ENCODE assay signal across 1 cellular context in the genomic region with DNA sequence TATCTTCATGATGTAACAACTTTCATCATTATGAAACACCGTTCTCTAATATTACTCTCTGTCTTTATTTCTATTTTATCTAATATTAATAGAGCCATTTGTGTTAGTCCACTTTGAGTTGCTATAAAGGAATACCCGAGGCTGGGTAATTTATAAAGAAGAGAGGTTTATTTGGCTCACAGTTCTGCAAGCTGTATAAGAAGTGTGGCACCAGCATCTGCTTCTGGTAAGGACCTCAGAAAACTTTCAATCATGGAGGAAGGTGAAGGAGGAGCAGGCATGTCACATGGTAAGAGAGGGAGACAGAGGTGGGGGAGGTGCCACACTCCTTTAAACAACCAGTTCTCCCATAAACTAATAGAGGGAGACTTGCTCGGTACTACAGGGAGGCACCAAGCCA.
A peak's percentile ranks its signal among the peaks of the same experiment; 100 is the strongest.
TF ChIP-seq lines count a peak whose summit lies in the region.

No MANE protein-coding gene starts in this region.

TF ChIP-seq in HEK293, 187 proteins besides CTCF, POLR2A, EP300 and RAD21 (continued from another document):
- 0 out of 2 replicates have a peak, but pooled peaks have one; percentile 16 for TF ChIP-seq ZNF398 (tag by site-specific recombination; IDR thresholded peaks at IDR 0.05)
